In genomic region chr10:61289813-61290212, GRCh38 we compare ENCODE assay signal across 10 cellular contexts.
"Had no signal": no experiment of that assay in that cellular context is flagged by ENCODE, and none has a peak within 500 bp of the region (broad histone marks: within the 10 kb centered on the region; RNA-seq: fewer than 3 reads in every experiment).

No MANE protein-coding gene starts in this region.

- H2AFZ ChIP-seq: GM23248, GM23338 had no signal

- H3K4me2 ChIP-seq: GM23338 had no signal

- H3K36me3 ChIP-seq: HAP-1 had no signal

- H3K9ac ChIP-seq: GM23248 had no signal

- H3K4me3 ChIP-seq: GM23248, GM23338, HAP-1 had no signal

- H3K27ac ChIP-seq: GM23248 had no signal

- FAIRE-seq: H54 had no signal

- DNase-seq: GM23248, GOT3, H7, H9, HCEC 1CT, HFFc6 had no signal

- H3K4me1 ChIP-seq: HAP-1 had no signal

- H3K9me3 ChIP-seq: HAP-1 had no signal

- ATAC-seq: GM23338, HCT116 had no signal
